In the genomic region with DNA sequence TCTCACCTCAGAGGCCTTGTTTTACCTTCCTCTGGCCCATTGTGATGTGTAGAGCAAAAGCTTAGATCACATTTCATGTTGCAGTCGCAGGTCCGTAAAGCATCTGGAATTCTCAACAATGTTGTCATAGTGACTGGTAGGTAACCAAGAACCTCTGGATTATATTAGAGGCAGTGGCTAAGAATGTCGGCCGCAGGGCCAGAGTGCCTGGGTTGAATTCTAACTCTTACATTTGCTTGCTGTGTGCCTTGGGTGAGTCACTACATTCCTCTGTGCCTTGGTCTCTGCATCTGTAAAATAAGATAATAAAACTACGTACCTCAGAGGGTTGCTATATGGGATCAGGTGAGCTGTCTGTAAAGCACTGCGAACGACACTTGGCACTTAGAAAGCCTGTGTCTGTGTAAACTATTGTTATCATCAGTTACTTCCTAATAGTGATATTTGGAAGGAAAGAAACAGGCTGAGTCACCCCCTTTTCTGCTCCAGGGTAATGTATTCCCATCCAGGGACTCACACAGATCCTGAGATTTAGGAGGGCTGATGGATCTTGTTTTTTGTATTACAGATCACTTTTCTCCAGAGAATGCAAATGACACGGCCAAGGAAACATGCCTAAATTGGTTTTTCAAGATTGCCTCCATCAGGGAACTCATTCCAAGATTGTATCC, we compare ENCODE assay signal across 20 cellular contexts. TPM values are rescaled to one million over a fixed set of nuclear protein-coding genes. Genes with fewer than 3 reads are reported as not detected.
A peak's percentile ranks its signal among the peaks of the same experiment; 100 is the strongest.
DNase-seq lines count a peak whose midpoint lies in the region; ATAC-seq and TF ChIP-seq lines count a peak whose summit lies in the region.
"Had no signal": no experiment of that assay in that cellular context is flagged by ENCODE, and none has a peak within 500 bp of the region (broad histone marks: within the 10 kb centered on the region; RNA-seq: fewer than 3 reads in every experiment).

No MANE protein-coding gene starts in this region.

- peaks cover 1% of the 10 kb centered on the region for H3K36me3 ChIP-seq in kidney epithelial cell (ENCODE audit: control insufficient read depth, insufficient read depth, low read length)
- peaks cover 4% of the 10 kb centered on the region for H3K36me3 ChIP-seq in smooth muscle cell (ENCODE audit: low read depth)
- H3K36me3 ChIP-seq: prostate gland had no signal

- peak overlapping the region; percentile 47 for H3K27ac ChIP-seq in smooth muscle cell (ENCODE audit: low read depth)
- H3K27ac ChIP-seq: BLaER1 treated with 17β-estradiol and CSF1 and Interleukin-3, amounts not matched to agents 10 nM and 100 nM; prostate gland; upper lobe of right lung had no signal

- no peaks in the 10 kb centered on the region for H3K27me3 ChIP-seq in kidney epithelial cell (ENCODE audit: control insufficient read depth, insufficient read depth, low read length)
- H3K27me3 ChIP-seq in smooth muscle cell (ENCODE audit: low read depth) = no peaks in the 10 kb centered on the region
- H3K27me3 ChIP-seq: BLaER1 treated with 17β-estradiol and CSF1 and Interleukin-3, amounts not matched to agents 10 nM and 100 nM; upper lobe of right lung had no signal

- H3K4me1 Mint-ChIP-seq in nephron progenitor cell = no peaks in the 10 kb centered on the region
- H3K4me1 Mint-ChIP-seq in activated naive CD8-positive, alpha-beta T cell treated with anti-CD3 and anti-CD28 coated beads for 36 hours = no peaks in the 10 kb centered on the region
- H3K4me1 Mint-ChIP-seq: H9, naive B cell had no signal

- 73% methylated on average over 8 of the region's 8 CpGs for WGBS in smooth muscle cell (ENCODE audit: low lambda C conversion rate)

- H3K9me3 ChIP-seq in smooth muscle cell (replicated peaks; ENCODE audit: low read depth) = no peaks in the 10 kb centered on the region
- H3K9me3 ChIP-seq: prostate gland, upper lobe of right lung had no signal

- ATAC-seq in HG03196 (IDR thresholded peaks at IDR 0.05; ENCODE audit: unreplicated experiment) = no peak
- ATAC-seq: activated CD4-positive, CD25-positive, alpha-beta regulatory T cell treated with anti-CD3 and anti-CD28 coated beads, Interleukin-2, amount 50 U/mL, for 24 hours; upper lobe of right lung had no signal

- H3K27me3 Mint-ChIP-seq in nephron progenitor cell (ENCODE audit: low read depth, poor library complexity) = no peaks in the 10 kb centered on the region
- no peaks in the 10 kb centered on the region for H3K27me3 Mint-ChIP-seq in activated naive CD8-positive, alpha-beta T cell treated with anti-CD3 and anti-CD28 coated beads for 36 hours
- H3K27me3 Mint-ChIP-seq: activated naive CD8-positive, alpha-beta T cell; naive B cell had no signal

- no peak overlapping the region for H3K4me2 ChIP-seq in smooth muscle cell
- H3K4me2 ChIP-seq: BLaER1 treated with 17β-estradiol and CSF1 and Interleukin-3, amounts not matched to agents 10 nM and 100 nM had no signal

- TF ChIP-seq CTCF in HFF-Myc (IDR thresholded peaks at IDR 0.05; ENCODE audit: low read depth, low read length, missing control alignments) = no peak
- TF ChIP-seq CTCF in cardiac fibroblast (IDR thresholded peaks at IDR 0.05; ENCODE audit: low read depth, low read length) = no peak
- no peak for TF ChIP-seq CTCF in kidney epithelial cell (IDR thresholded peaks at IDR 0.05; ENCODE audit: insufficient read depth, low read length, poor library complexity, severe bottlenecking)
- TF ChIP-seq CTCF in smooth muscle cell (IDR thresholded peaks at IDR 0.05; ENCODE audit: borderline replicate concordance, insufficient read depth, poor library complexity, severe bottlenecking) = no peak
- TF ChIP-seq CTCF in nephron progenitor cell (IDR thresholded peaks at IDR 0.05) = no peak

- H3K36me3 Mint-ChIP-seq in nephron progenitor cell (ENCODE audit: low read depth) = peaks cover 88% of the 10 kb centered on the region
- H3K36me3 Mint-ChIP-seq in activated naive CD8-positive, alpha-beta T cell treated with anti-CD3 and anti-CD28 coated beads for 36 hours = peaks cover 40% of the 10 kb centered on the region

- no peak overlapping the region for H2AFZ ChIP-seq in smooth muscle cell (ENCODE audit: low read depth)

- no peaks in the 10 kb centered on the region for H3F3A ChIP-seq in smooth muscle cell (ENCODE audit: low read depth)

- no peak overlapping the region for H3K4me3 ChIP-seq in HFF-Myc (replicated peaks; ENCODE audit: low read depth, low read length)
- no peak overlapping the region for H3K4me3 ChIP-seq in cardiac fibroblast (replicated peaks in 1 of 2; ENCODE audit: low read depth in 2 of 2, low read length in 2 of 2)
- H3K4me3 ChIP-seq in kidney epithelial cell (ENCODE audit: low read depth, low read length) = no peak overlapping the region
- no peak overlapping the region for H3K4me3 ChIP-seq in smooth muscle cell
- H3K4me3 ChIP-seq: BLaER1 treated with 17β-estradiol and CSF1 and Interleukin-3, amounts not matched to agents 10 nM and 100 nM; prostate gland; upper lobe of right lung had no signal

- no peak overlapping the region for H3K9ac ChIP-seq in smooth muscle cell (ENCODE audit: low read depth)
- H3K9ac ChIP-seq: BLaER1 treated with 17β-estradiol and CSF1 and Interleukin-3, amounts not matched to agents 10 nM and 100 nM had no signal

- H3K4me3 Mint-ChIP-seq in nephron progenitor cell = no peak overlapping the region
- H3K4me3 Mint-ChIP-seq in activated naive CD8-positive, alpha-beta T cell treated with anti-CD3 and anti-CD28 coated beads for 36 hours = no peak overlapping the region
- H3K4me3 Mint-ChIP-seq: activated naive CD8-positive, alpha-beta T cell; H9; naive B cell had no signal

- DNase-seq in HFF-Myc (ENCODE audit: extremely low read depth, low read depth) = peak; percentile 52
- DNase-seq in cardiac fibroblast (ENCODE audit: low read depth in 2 of 2) = peak; percentile 20 to 42
- peak; percentile 57 for DNase-seq in kidney epithelial cell (ENCODE audit: low read depth)
- DNase-seq in smooth muscle cell (lab: John Stamatoyannopoulos, UW; ENCODE audit: unreplicated experiment) = no peak
- DNase-seq in hippocampal formation (lab: John Stamatoyannopoulos, UW) = no peak
- DNase-seq in nephron progenitor cell = no peak
- DNase-seq in activated naive CD8-positive, alpha-beta T cell treated with anti-CD3 and anti-CD28 coated beads for 36 hours = no peak
- DNase-seq: H9; naive B cell; NCI-H1105 treated with DMSO at 0.1 percent for 48 hours; NCI-H526 treated with DMSO at 0.1 percent for 48 hours; OCI-M1; stimulated activated CD4-positive, alpha-beta T cell treated with anti-CD3 and anti-CD28 coated beads, Interleukin-4, amount 100 ng/mL, for 4 hours; T-helper 9 cell; upper lobe of right lung had no signal

- H3K27ac Mint-ChIP-seq in nephron progenitor cell = no peak overlapping the region
- H3K27ac Mint-ChIP-seq in activated naive CD8-positive, alpha-beta T cell treated with anti-CD3 and anti-CD28 coated beads for 36 hours = no peak overlapping the region
- H3K27ac Mint-ChIP-seq: activated naive CD8-positive, alpha-beta T cell had no signal

- H3K9me3 Mint-ChIP-seq in nephron progenitor cell = peaks cover 7% of the 10 kb centered on the region
- no peaks in the 10 kb centered on the region for H3K9me3 Mint-ChIP-seq in activated naive CD8-positive, alpha-beta T cell treated with anti-CD3 and anti-CD28 coated beads for 36 hours
- H3K9me3 Mint-ChIP-seq: H9 had no signal

- no peaks in the 10 kb centered on the region for H3K4me1 ChIP-seq in smooth muscle cell (ENCODE audit: low read depth)
- H3K4me1 ChIP-seq: BLaER1 treated with 17β-estradiol and CSF1 and Interleukin-3, amounts not matched to agents 10 nM and 100 nM; prostate gland; upper lobe of right lung had no signal

- H3K79me2 ChIP-seq in smooth muscle cell (ENCODE audit: low read depth) = no peaks in the 10 kb centered on the region

- H4K20me1 ChIP-seq in smooth muscle cell (ENCODE audit: low read depth) = no peaks in the 10 kb centered on the region
- H4K20me1 ChIP-seq: BLaER1 treated with 17β-estradiol and CSF1 and Interleukin-3, amounts not matched to agents 10 nM and 100 nM had no signal

RNA-seq across cellular contexts. Expression of gene VPS35L, which starts 52.2 kb away (rescaled TPM):
- 62.8 and 66.5 TPM in 2 replicates for total RNA-seq in kidney epithelial cell
- 37.2 and 47.4 TPM in 2 replicates for total RNA-seq in smooth muscle cell
- 46.7 and 49.1 TPM in 2 replicates for polyA plus RNA-seq in smooth muscle cell
- total RNA-seq in activated naive CD8-positive, alpha-beta T cell treated with anti-CD3 and anti-CD28 coated beads for 36 hours = 10 to 100 TPM; 30.2 to 34.1 TPM

Comparison
In these comparisons a context has a peak if more than half of its experiments do, and no peak if none do; other contexts are left out.
1. DNase-seq: peak in HFF-Myc (single experiment), cardiac fibroblast (2 of 2) and kidney epithelial cell (single experiment); none in smooth muscle cell (single experiment), hippocampal formation (0 of 2), nephron progenitor cell (single experiment) and activated naive CD8-positive, alpha-beta T cell treated with anti-CD3 and anti-CD28 coated beads for 36 hours (single experiment).